In genomic region chr16:30660424-30661251, GRCh38 we compare ENCODE assay signal across 8 cellular contexts. TPM values are rescaled to one million over a fixed set of nuclear protein-coding genes. Genes with fewer than 3 reads are reported as not detected.
DNase-seq lines count a peak whose midpoint lies in the region; ATAC-seq and TF ChIP-seq lines count a peak whose summit lies in the region.

No MANE protein-coding gene starts in this region.

- H3K9me3 ChIP-seq in left ventricle myocardium inferior (replicated peaks) (no peaks in the 10 kb centered on the region), esophagus squamous epithelium (no peaks in the 10 kb centered on the region), skeletal muscle tissue (ENCODE audit: control insufficient read depth in 3 of 3, low read length in 3 of 3) (no peaks in the 10 kb centered on the region)

- H3K9ac ChIP-seq in skeletal muscle tissue (ENCODE audit: low read depth in 1 of 3, low read length in 3 of 3) = peak overlapping the region; percentile 97 to 98 (median 98)

- no peak for ATAC-seq in HG03095 (IDR thresholded peaks at IDR 0.05; ENCODE audit: unreplicated experiment)

- TF ChIP-seq CTCF in left ventricle myocardium inferior (IDR thresholded peaks at IDR 0.05; ENCODE audit: borderline replicate concordance) (no peak), esophagus squamous epithelium (IDR thresholded peaks at IDR 0.05) (no peak)

- peak overlapping the region; percentile 88 for H3K4me3 ChIP-seq in left ventricle myocardium inferior
- H3K4me3 ChIP-seq in esophagus squamous epithelium = peak overlapping the region; percentile 83 to 98 (median 98)
- peak overlapping the region; percentile 80 to 97 (median 86) for H3K4me3 ChIP-seq in skeletal muscle tissue (ENCODE audit: low read length in 3 of 3)

- DNase-seq in left ventricle myocardium inferior = no peak
- no peak for DNase-seq in cardiac septum (ENCODE audit: low spot score)
- DNase-seq in activated CD8-positive, alpha-beta memory T cell treated with anti-CD3 and anti-CD28 coated beads, Interleukin-2, amount 50 U/mL, for 4 hours = peak; percentile 80
- DNase-seq in esophagus squamous epithelium (lab: John Stamatoyannopoulos, UW) = no peak
- DNase-seq in GM03348 (ENCODE audit: low spot score) = no peak
- DNase-seq in NCI-H1105 (lab: John Stamatoyannopoulos, UW) = no peak

- H3K27me3 ChIP-seq in left ventricle myocardium inferior (ENCODE audit: low read depth) = no peaks in the 10 kb centered on the region
- no peaks in the 10 kb centered on the region for H3K27me3 ChIP-seq in esophagus squamous epithelium
- H3K27me3 ChIP-seq in skeletal muscle tissue (ENCODE audit: control insufficient read depth in 3 of 3, insufficient read depth in 3 of 3, low read length in 3 of 3) = no peaks in the 10 kb centered on the region

- WGBS in esophagus squamous epithelium, 2 donors = 28 to 33% methylated on average over 19 to 20 of the region's 21 CpGs

- no peak for TF ChIP-seq POLR2A in esophagus squamous epithelium (IDR thresholded peaks at IDR 0.05)

- H3K36me3 ChIP-seq in left ventricle myocardium inferior (peaks cover 64% of the 10 kb centered on the region), esophagus squamous epithelium (peaks cover 29 to 65% (median 40%) of the 10 kb centered on the region in 3 donors), skeletal muscle tissue (ENCODE audit: control insufficient read depth in 3 of 3, insufficient read depth in 3 of 3, low read length in 3 of 3) (peaks cover 52 to 56% (median 54%) of the 10 kb centered on the region in 3 donors)

- intact Hi-C loops in left ventricle myocardium inferior (cut with micrococcal nuclease) (no loop called here), cardiac septum (cut with DNase I) (no loop called here), esophagus squamous epithelium (cut with DNase I) (no loop called here)

- H3K4me1 ChIP-seq in left ventricle myocardium inferior = peaks cover 72% of the 10 kb centered on the region
- H3K4me1 ChIP-seq in esophagus squamous epithelium = peaks cover 32 to 69% (median 37%) of the 10 kb centered on the region in 3 donors
- peaks cover 32 to 53% (median 43%) of the 10 kb centered on the region in 3 donors for H3K4me1 ChIP-seq in skeletal muscle tissue (ENCODE audit: control insufficient read depth in 3 of 3, insufficient read depth in 3 of 3, low read length in 3 of 3)

- H3K27ac ChIP-seq in left ventricle myocardium inferior (replicated peaks) (peak overlapping the region; percentile 100), esophagus squamous epithelium (peak overlapping the region; percentile 99 to 100 (median 100)), skeletal muscle tissue (ENCODE audit: low read depth, low read length) (peak overlapping the region; percentile 98)

RNA-seq across cellular contexts. Expression of gene FBRS, which starts 2.4 kb away (rescaled TPM):
- 27.8 TPM for total RNA-seq in left ventricle myocardium inferior
- total RNA-seq in cardiac septum = 33.2 TPM
- total RNA-seq in esophagus squamous epithelium = 10 to 100 TPM; 22.3 to 80.2 (median 45.3) TPM
- 7.3 TPM for total RNA-seq in skeletal muscle tissue

RNA-seq across cellular contexts. Expression of gene PRR14, which starts 9.9 kb away (rescaled TPM):
- 15.4 TPM for total RNA-seq in left ventricle myocardium inferior
- 21.1 TPM for total RNA-seq in cardiac septum
- total RNA-seq in esophagus squamous epithelium = 10 to 100 TPM; 16.6 to 21.8 (median 20.3) TPM
- 6.8 TPM for total RNA-seq in skeletal muscle tissue

RNA-seq across cellular contexts. Expression of gene SRCAP, which starts 38.3 kb away (rescaled TPM):
- total RNA-seq in left ventricle myocardium inferior (42.5 TPM), cardiac septum (47.8 TPM), esophagus squamous epithelium (10 to 100 TPM; 10.7 to 39.6 (median 26.1) TPM), skeletal muscle tissue (17.2 TPM)

RNA-seq across cellular contexts. Expression of gene ZNF689, which starts 50.4 kb away (rescaled TPM):
- 5.0 TPM for total RNA-seq in left ventricle myocardium inferior
- 4.9 TPM for total RNA-seq in cardiac septum
- 1 to 10 TPM; 2.0 to 6.7 (median 3.8) TPM for total RNA-seq in esophagus squamous epithelium
- total RNA-seq in skeletal muscle tissue = 4.7 TPM
